ENCODE assay signal across 10 cellular contexts in the genomic region with DNA sequence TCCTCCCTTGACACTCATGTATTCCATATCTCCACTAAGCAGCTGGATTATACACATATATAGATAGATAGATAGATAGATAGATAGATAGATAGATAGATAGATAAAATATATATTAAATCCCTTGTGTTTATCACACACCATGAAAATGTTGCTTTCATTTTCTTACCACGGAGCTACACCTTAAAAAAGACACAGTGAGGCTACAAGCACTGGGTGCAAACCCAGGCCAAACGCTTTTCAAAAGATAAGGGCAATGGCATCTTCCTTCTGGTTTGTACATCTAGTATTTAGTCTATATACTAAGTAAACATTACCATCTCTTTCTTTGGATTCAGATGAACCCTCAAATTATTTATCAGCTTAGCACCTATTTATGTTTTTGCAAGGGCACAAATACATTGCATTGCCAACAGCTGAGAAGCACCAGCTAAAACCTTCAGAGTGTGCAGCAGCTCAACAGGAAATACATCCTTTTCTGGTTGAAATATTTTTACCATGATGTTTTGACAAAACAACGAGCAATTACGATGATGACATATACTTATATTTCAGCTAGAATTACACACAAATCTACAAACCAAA.
A peak's percentile ranks its signal among the peaks of the same experiment; 100 is the strongest.
DNase-seq lines count a peak whose midpoint lies in the region; ATAC-seq and TF ChIP-seq lines count a peak whose summit lies in the region.
"Had no signal": no experiment of that assay in that cellular context is flagged by ENCODE, and none has a peak within 500 bp of the region (broad histone marks: within the 10 kb centered on the region; RNA-seq: fewer than 3 reads in every experiment).

No MANE protein-coding gene starts in this region.

- H3K9me3 Mint-ChIP-seq in MCF 10A (ENCODE audit: unreplicated experiment), result no peaks in the 10 kb centered on the region
- H3K9me3 Mint-ChIP-seq: GM23338 had no signal

- H3K4me2 ChIP-seq in OCI-LY3 (ENCODE audit: low read length), result peak overlapping the region; percentile 58
- H3K4me2 ChIP-seq in osteoblast (ENCODE audit: insufficient read depth, low read length), result peak overlapping the region; percentile 32
- H3K4me2 ChIP-seq: GM23338, PC-9 had no signal

- no peaks in the 10 kb centered on the region for H3K27me3 Mint-ChIP-seq in MCF 10A (ENCODE audit: insufficient read depth, unreplicated experiment)

- no peak overlapping the region for H3K27ac Mint-ChIP-seq in MCF 10A (ENCODE audit: low read depth, unreplicated experiment)
- H3K27ac Mint-ChIP-seq: GM23338 had no signal

- DNase-seq in osteoblast (ENCODE audit: insufficient read length, low spot score, missing footprints), result no peak
- DNase-seq in NCI-H2196 treated with DMSO at 0.1 percent for 48 hours (lab: John Stamatoyannopoulos, UW; ENCODE audit: unreplicated experiment), result no peak
- no peak for DNase-seq in cerebellum (ENCODE audit: low spot score)
- DNase-seq in MCF 10A (ENCODE audit: unreplicated experiment), result no peak
- no peak for DNase-seq in coronary artery (ENCODE audit: low spot score)
- DNase-seq: PC-9 had no signal

- TF ChIP-seq CTCF in OCI-LY3 (IDR thresholded peaks at IDR 0.05; ENCODE audit: low read depth, low read length), result no peak
- no peak for TF ChIP-seq CTCF in osteoblast (IDR thresholded peaks at IDR 0.05; ENCODE audit: extremely low read depth, low read depth, low read length)
- no peak for TF ChIP-seq CTCF in MCF 10A (IDR thresholded peaks at IDR 0.05; ENCODE audit: unreplicated experiment)
- TF ChIP-seq CTCF in coronary artery (IDR thresholded peaks at IDR 0.05), result no peak

- H3K4me3 ChIP-seq in OCI-LY3 (ENCODE audit: low read length) (peak overlapping the region; percentile 34), osteoblast (ENCODE audit: insufficient read depth, low read length) (no peak overlapping the region), coronary artery (no peak overlapping the region)
- H3K4me3 ChIP-seq: GM23338, PC-9 had no signal

- H3K9me3 ChIP-seq in OCI-LY3 (ENCODE audit: insufficient read depth, low read length) (no peaks in the 10 kb centered on the region), osteoblast (ENCODE audit: low read depth, low read length) (no peaks in the 10 kb centered on the region)

- H3K4me3 Mint-ChIP-seq in MCF 10A (ENCODE audit: unreplicated experiment), result no peak overlapping the region
- H3K4me3 Mint-ChIP-seq: GM23338 had no signal

- POLR2A ChIA-PET in MCF 10A (lab: Yijun Ruan, JAX), result interaction anchor here (0.9 kb wide), 1 partner anchor 41 kb away, joined by 3 read pairs; no protein-coding TSS in a partner anchor

- H3K4me1 ChIP-seq in OCI-LY3 (ENCODE audit: low read length), result peaks cover 18% of the 10 kb centered on the region
- H3K4me1 ChIP-seq in osteoblast (ENCODE audit: insufficient read depth, low read length), result peaks cover 13% of the 10 kb centered on the region

- H3K4me1 Mint-ChIP-seq in MCF 10A (ENCODE audit: insufficient read depth, unreplicated experiment), result peaks cover 5% of the 10 kb centered on the region
- H3K4me1 Mint-ChIP-seq: GM23338 had no signal

- H4K20me1 ChIP-seq in OCI-LY3 (ENCODE audit: insufficient read depth, low read length), result no peaks in the 10 kb centered on the region
- no peaks in the 10 kb centered on the region for H4K20me1 ChIP-seq in osteoblast (ENCODE audit: insufficient read depth, low read length)

- no TSS peak for BruUV-seq in MCF 10A (replicated peaks; lab: Mats Ljungman, UMichigan)

- ATAC-seq in GM19025 (IDR thresholded peaks at IDR 0.05; ENCODE audit: low read depth, unreplicated experiment) (peak; percentile 40), HG02642 (IDR thresholded peaks at IDR 0.05; ENCODE audit: poor library complexity, unreplicated experiment) (peak; percentile 50)
- ATAC-seq: GM23338 had no signal

- H3K36me3 ChIP-seq in OCI-LY3 (replicated peaks; ENCODE audit: low read depth, low read length), result no peaks in the 10 kb centered on the region
- peaks cover 20% of the 10 kb centered on the region for H3K36me3 ChIP-seq in osteoblast (ENCODE audit: insufficient read depth, low read length)

- CTCF ChIA-PET in MCF 10A (lab: Yijun Ruan, JAX), result no interaction called here

- H3K27ac ChIP-seq in OCI-LY3 (ENCODE audit: low read length) (no peak overlapping the region), osteoblast (ENCODE audit: low read depth, low read length) (no peak overlapping the region), coronary artery (peak overlapping the region in 1 of 2 donors; percentile 7)
- H3K27ac ChIP-seq: PC-9 had no signal

- H3K9ac ChIP-seq in OCI-LY3 (ENCODE audit: low read length), result no peak overlapping the region

- intact Hi-C loops in MCF 10A (cut with micrococcal nuclease), result no loop called here

- H3K36me3 Mint-ChIP-seq in MCF 10A (ENCODE audit: insufficient read depth, unreplicated experiment), result no peaks in the 10 kb centered on the region

- H3K79me2 ChIP-seq in OCI-LY3 (ENCODE audit: low read length) (no peaks in the 10 kb centered on the region), osteoblast (ENCODE audit: insufficient read depth, low read length) (no peaks in the 10 kb centered on the region)

- H2AFZ ChIP-seq in OCI-LY3 (ENCODE audit: low read depth, low read length) (no peak overlapping the region; the same call in 1 of the 2 replicates), osteoblast (ENCODE audit: low read length) (no peak overlapping the region)
- H2AFZ ChIP-seq: GM23338, PC-9 had no signal

- H3K27me3 ChIP-seq in OCI-LY3 (ENCODE audit: low read depth, low read length) (no peaks in the 10 kb centered on the region), osteoblast (ENCODE audit: insufficient read depth, low read length) (no peaks in the 10 kb centered on the region)
